In the genomic region with DNA sequence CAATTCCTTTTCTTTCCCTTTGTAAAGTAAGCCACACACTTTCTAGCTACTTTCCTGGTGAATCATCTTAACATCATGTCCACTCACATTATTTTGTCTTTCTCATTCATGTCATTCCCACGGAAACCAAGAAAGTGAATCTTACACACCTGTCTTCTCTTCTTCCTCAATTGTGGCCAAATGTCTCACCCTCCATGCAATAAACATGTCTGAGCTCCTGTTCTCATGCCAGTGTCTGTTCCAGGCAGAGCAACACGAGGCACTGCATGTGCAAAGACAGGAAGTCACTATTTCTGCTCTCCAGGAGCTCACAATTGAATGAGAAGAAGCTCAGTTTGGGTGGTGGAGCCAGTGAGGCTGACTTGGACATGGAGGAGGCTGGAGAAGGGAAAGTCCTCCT, we compare ENCODE assay signal across 13 cellular contexts. TPM values are rescaled to one million over a fixed set of nuclear protein-coding genes. Genes with fewer than 3 reads are reported as not detected.
DNase-seq lines count a peak whose midpoint lies in the region; TF ChIP-seq lines count a peak whose summit lies in the region.
"Had no signal": no experiment of that assay in that cellular context is flagged by ENCODE, and none has a peak within 500 bp of the region (broad histone marks: within the 10 kb centered on the region; RNA-seq: fewer than 3 reads in every experiment).

No MANE protein-coding gene starts in this region.

- in situ Hi-C loops in KBM-7 (cut with MboI; ENCODE audit: low pct_unique_long_range_greater_than_20kb, low sequenced_read_pairs) (no loop called here), astrocyte of the spinal cord (cut with HindIII; ENCODE audit: low sequenced_read_pairs) (no loop called here)

- no peaks in the 10 kb centered on the region for H3K27me3 ChIP-seq in sigmoid colon
- H3K27me3 ChIP-seq: left lung had no signal

- intact Hi-C loops in sigmoid colon (cut with DNase I) = no loop called here

- no peaks in the 10 kb centered on the region for H3K9me3 ChIP-seq in sigmoid colon
- H3K9me3 ChIP-seq: left lung, psoas muscle had no signal

- no peak overlapping the region for H3K27ac ChIP-seq in sigmoid colon
- H3K27ac ChIP-seq: left lung, psoas muscle had no signal

- H3K27me3 Mint-ChIP-seq in nephron progenitor cell (ENCODE audit: low read depth, poor library complexity) = no peaks in the 10 kb centered on the region

- no peaks in the 10 kb centered on the region for H3K4me1 ChIP-seq in sigmoid colon
- H3K4me1 ChIP-seq: psoas muscle had no signal

- H3K4me3 Mint-ChIP-seq in nephron progenitor cell = no peak overlapping the region

- H3K4me3 ChIP-seq in GM12865 (ENCODE audit: low read depth, low read length) (no peak overlapping the region), astrocyte of the spinal cord (ENCODE audit: low read depth, low read length) (no peak overlapping the region), sigmoid colon (no peak overlapping the region)
- H3K4me3 ChIP-seq: left lung, psoas muscle had no signal

- DNase-seq in GM12865 (ENCODE audit: low read depth) = peak; percentile 41
- peak; percentile 9 for DNase-seq in KBM-7
- peak; percentile 80 for DNase-seq in astrocyte of the spinal cord (ENCODE audit: low read depth, low spot score)
- DNase-seq in myocyte (ENCODE audit: low read depth) = peak; percentile 62
- DNase-seq in nephron progenitor cell = no peak
- DNase-seq in stimulated activated CD4-positive, alpha-beta T cell treated with anti-CD3 and anti-CD28 coated beads, Interleukin-4, amount 100 ng/mL, for 4 hours = no peak
- DNase-seq in epidermal melanocyte (ENCODE audit: insufficient read length, low spot score) = no peak
- no peak for DNase-seq in sigmoid colon
- DNase-seq: GF-D8, left lung, NCI-H524, psoas muscle, T1000 had no signal

- no peaks in the 10 kb centered on the region for H3K4me1 Mint-ChIP-seq in nephron progenitor cell

- H3K36me3 Mint-ChIP-seq in nephron progenitor cell (ENCODE audit: low read depth) = no peaks in the 10 kb centered on the region

- H3K27ac Mint-ChIP-seq in nephron progenitor cell = no peak overlapping the region

- no peaks in the 10 kb centered on the region for H3K9me3 Mint-ChIP-seq in nephron progenitor cell

- TF ChIP-seq POLR2A in sigmoid colon (IDR thresholded peaks at IDR 0.05) = no peak

- TF ChIP-seq EP300 in sigmoid colon (IDR thresholded peaks at IDR 0.05) = no peak

- TF ChIP-seq CTCF in GM12865 (IDR thresholded peaks at IDR 0.05; ENCODE audit: insufficient read depth, low read depth, low read length, missing control alignments) (no peak), astrocyte of the spinal cord (IDR thresholded peaks at IDR 0.05; ENCODE audit: low read depth, low read length) (no peak), nephron progenitor cell (IDR thresholded peaks at IDR 0.05) (no peak), sigmoid colon (IDR thresholded peaks at IDR 0.05) (no peak)

- WGBS in sigmoid colon, 2 donors = 29 to 50% methylated on average over 2 of the region's 2 CpGs

- no peaks in the 10 kb centered on the region for H3K36me3 ChIP-seq in sigmoid colon
- H3K36me3 ChIP-seq: left lung had no signal

RNA-seq across cellular contexts. Expression of gene TMEM244, which starts 29.0 kb away (rescaled TPM):
- 0.83 TPM in 1 of 2 replicates, not detected in the other for total RNA-seq in myocyte
- polyA plus RNA-seq in myocyte (2012) = 0.81 TPM
- not detected for total RNA-seq in sigmoid colon
- polyA plus RNA-seq in sigmoid colon = not detected
- total RNA-seq: left lung, psoas muscle had no signal
- polyA plus RNA-seq: psoas muscle had no signal

Comparison
In these comparisons a context has a peak if more than half of its experiments do, and no peak if none do; other contexts are left out.
1. DNase-seq: peak in GM12865 (single experiment), KBM-7 (single experiment), astrocyte of the spinal cord (single experiment) and myocyte (single experiment); none in nephron progenitor cell (single experiment), stimulated activated CD4-positive, alpha-beta T cell treated with anti-CD3 and anti-CD28 coated beads, Interleukin-4, amount 100 ng/mL, for 4 hours (0 of 2), epidermal melanocyte (single experiment) and sigmoid colon (single experiment).